ENCODE assay signal across 20 cellular contexts in genomic region chr10:73017955-73018480, GRCh38.
DNase-seq lines count a peak whose midpoint lies in the region; ATAC-seq, FAIRE-seq and TF ChIP-seq lines count a peak whose summit lies in the region.
"Had no signal": no experiment of that assay in that cellular context is flagged by ENCODE, and none has a peak within 500 bp of the region (broad histone marks: within the 10 kb centered on the region; RNA-seq: fewer than 3 reads in every experiment).

No MANE protein-coding gene starts in this region.

- H3K4me3 ChIP-seq in AG10803 (ENCODE audit: low read length) (no peak overlapping the region), SJCRH30 (no peak overlapping the region), cardiac muscle cell (no peak overlapping the region)
- H3K4me3 ChIP-seq: suprapubic skin had no signal

- H3K9me3 Mint-ChIP-seq in nephron progenitor cell: no peaks in the 10 kb centered on the region
- H3K9me3 Mint-ChIP-seq in activated naive CD8-positive, alpha-beta T cell treated with anti-CD3 and anti-CD28 coated beads, Interleukin-2, amount 50 U/mL, for 24 hours: no peaks in the 10 kb centered on the region
- H3K9me3 Mint-ChIP-seq: activated naive CD4-positive, alpha-beta T cell treated with anti-CD3 and anti-CD28 coated beads, Interleukin-2, amount 10 ng/mL, durations not matched to agents 7 days and 5 days had no signal

- no peak for ATAC-seq in activated naive CD8-positive, alpha-beta T cell treated with anti-CD3 and anti-CD28 coated beads, Interleukin-2, amount 50 U/mL, for 24 hours
- ATAC-seq: Panc1 had no signal

- H3K4me1 ChIP-seq in SJCRH30: peaks cover 17% of the 10 kb centered on the region
- H3K4me1 ChIP-seq in cardiac muscle cell (ENCODE audit: low read depth): peaks cover 19% of the 10 kb centered on the region

- no peaks in the 10 kb centered on the region for H3K27me3 ChIP-seq in SJCRH30
- no peaks in the 10 kb centered on the region for H3K27me3 ChIP-seq in cardiac muscle cell
- H3K27me3 ChIP-seq: suprapubic skin had no signal

- TF ChIP-seq POLR2A in GM12892 (IDR thresholded peaks at IDR 0.05; ENCODE audit: low read depth, low read length): no peak

- H3K9me3 ChIP-seq in SJCRH30 (replicated peaks) (no peaks in the 10 kb centered on the region), cardiac muscle cell (ENCODE audit: low read depth) (no peaks in the 10 kb centered on the region)
- H3K9me3 ChIP-seq: suprapubic skin had no signal

- H3K27ac ChIP-seq in SJCRH30: peak overlapping the region; percentile 42
- H3K27ac ChIP-seq in cardiac muscle cell: peak overlapping the region; percentile 40
- H3K27ac ChIP-seq: suprapubic skin had no signal

- peaks cover 70% of the 10 kb centered on the region for H3K36me3 Mint-ChIP-seq in nephron progenitor cell (ENCODE audit: low read depth)
- H3K36me3 Mint-ChIP-seq in activated naive CD8-positive, alpha-beta T cell treated with anti-CD3 and anti-CD28 coated beads, Interleukin-2, amount 50 U/mL, for 24 hours (ENCODE audit: low read depth): peaks cover 46% of the 10 kb centered on the region

- TF ChIP-seq CTCF in AG10803 (conservative IDR thresholded peaks at IDR 0.05; ENCODE audit: low read length): no peak
- no peak for TF ChIP-seq CTCF in cardiac muscle cell (IDR thresholded peaks at IDR 0.05; ENCODE audit: low read depth, low read length)
- no peak for TF ChIP-seq CTCF in nephron progenitor cell (IDR thresholded peaks at IDR 0.05)

- no peaks in the 10 kb centered on the region for H3K27me3 Mint-ChIP-seq in nephron progenitor cell (ENCODE audit: low read depth, poor library complexity)
- no peaks in the 10 kb centered on the region for H3K27me3 Mint-ChIP-seq in activated naive CD8-positive, alpha-beta T cell treated with anti-CD3 and anti-CD28 coated beads, Interleukin-2, amount 50 U/mL, for 24 hours
- H3K27me3 Mint-ChIP-seq: activated naive CD4-positive, alpha-beta T cell treated with anti-CD3 and anti-CD28 coated beads, Interleukin-2, amount 10 ng/mL, durations not matched to agents 7 days and 5 days; progenitor cell of endocrine pancreas had no signal

- FAIRE-seq in GM12892 (lab: Jason Lieb, UNC): no peak
- FAIRE-seq: GM18507 had no signal

- no peak overlapping the region for H3K4me3 Mint-ChIP-seq in nephron progenitor cell
- H3K4me3 Mint-ChIP-seq in activated naive CD8-positive, alpha-beta T cell treated with anti-CD3 and anti-CD28 coated beads, Interleukin-2, amount 50 U/mL, for 24 hours: no peak overlapping the region
- H3K4me3 Mint-ChIP-seq: activated naive CD4-positive, alpha-beta T cell treated with anti-CD3 and anti-CD28 coated beads, Interleukin-2, amount 10 ng/mL, durations not matched to agents 7 days and 5 days had no signal

- peak; percentile 44 for DNase-seq in AG10803 (ENCODE audit: low read depth)
- peak; percentile 83 to 89 for DNase-seq in SJCRH30
- peak; percentile 25 to 43 for DNase-seq in cardiac muscle cell (ENCODE audit: low read depth in 1 of 2, low spot score in 1 of 2)
- no peak for DNase-seq in nephron progenitor cell
- DNase-seq in activated T-cell treated with anti-CD3 and anti-CD28 coated beads, Interleukin-2, amount 50 U/mL, for 48 hours: no peak
- DNase-seq in activated naive CD8-positive, alpha-beta T cell treated with anti-CD3 and anti-CD28 coated beads, Interleukin-2, amount 50 U/mL, for 24 hours: no peak
- DNase-seq in NCI-H1417 treated with DMSO at 0.1 percent for 48 hours (lab: John Stamatoyannopoulos, UW): no peak
- no peak for DNase-seq in GM12892 (ENCODE audit: insufficient read length)
- DNase-seq: ACHN; activated CD4-positive, CD25-positive, alpha-beta regulatory T cell; activated CD8-positive, alpha-beta memory T cell treated with anti-CD3 and anti-CD28 coated beads, Interleukin-2, amount 50 U/mL, for 4 hours; activated naive CD4-positive, alpha-beta T cell treated with anti-CD3 and anti-CD28 coated beads, Interleukin-2, amount 10 ng/mL, durations not matched to agents 7 days and 5 days; Calu3; glutamatergic neuron; NCI-H2029 treated with DMSO at 0.1 percent for 48 hours; NCI-H526 treated with DMSO at 0.1 percent for 48 hours had no signal

- H3K4me1 Mint-ChIP-seq in nephron progenitor cell: peaks cover 13% of the 10 kb centered on the region
- peaks cover 33% of the 10 kb centered on the region for H3K4me1 Mint-ChIP-seq in activated naive CD8-positive, alpha-beta T cell treated with anti-CD3 and anti-CD28 coated beads, Interleukin-2, amount 50 U/mL, for 24 hours

- peak overlapping the region; percentile 54 for H3K27ac Mint-ChIP-seq in nephron progenitor cell
- no peak overlapping the region for H3K27ac Mint-ChIP-seq in activated naive CD8-positive, alpha-beta T cell treated with anti-CD3 and anti-CD28 coated beads, Interleukin-2, amount 50 U/mL, for 24 hours
- H3K27ac Mint-ChIP-seq: activated naive CD4-positive, alpha-beta T cell treated with anti-CD3 and anti-CD28 coated beads, Interleukin-2, amount 10 ng/mL, durations not matched to agents 7 days and 5 days; progenitor cell of endocrine pancreas had no signal

- H3K36me3 ChIP-seq in SJCRH30 (peaks cover 60% of the 10 kb centered on the region), cardiac muscle cell (peaks cover 58% of the 10 kb centered on the region)

Comparison
In these comparisons a context has a peak if more than half of its experiments do, and no peak if none do; other contexts are left out.
1. DNase-seq: peak in AG10803 (single experiment), SJCRH30 (2 of 2) and cardiac muscle cell (2 of 2); none in nephron progenitor cell (single experiment), activated T-cell treated with anti-CD3 and anti-CD28 coated beads, Interleukin-2, amount 50 U/mL, for 48 hours (0 of 2), activated naive CD8-positive, alpha-beta T cell treated with anti-CD3 and anti-CD28 coated beads, Interleukin-2, amount 50 U/mL, for 24 hours (single experiment), NCI-H1417 treated with DMSO at 0.1 percent for 48 hours (single experiment) and GM12892 (single experiment).